Comparison of ENCODE assay signal across 14 cellular contexts in genomic region chr3:40717471-40717870, GRCh38.
DNase-seq lines count a peak whose midpoint lies in the region; ATAC-seq, FAIRE-seq and TF ChIP-seq lines count a peak whose summit lies in the region.
"Had no signal": no experiment of that assay in that cellular context is flagged by ENCODE, and none has a peak within 500 bp of the region (broad histone marks: within the 10 kb centered on the region; RNA-seq: fewer than 3 reads in every experiment).

No MANE protein-coding gene starts in this region.

- H3K27me3 Mint-ChIP-seq in activated B cell treated with CpG ODN at 0.5 μM for 24 hours = no peaks in the 10 kb centered on the region
- H3K27me3 Mint-ChIP-seq in stimulated activated naive B cell treated with anti-CD40 and anti-IgM and Interleukin-4, amounts not matched to agents 10 μg/mL and 1 μg/mL and 100 μg/mL, for 72 hours = no peaks in the 10 kb centered on the region
- H3K27me3 Mint-ChIP-seq in activated T-helper 2 cell treated with anti-CD3 and anti-CD28 coated beads, Interferon-gamma antibody, Interleukin-2, Interleukin-4, amounts not matched to agents 10 μg/mL and 5 μg/mL and 100 μg/mL, durations not matched to agents 14 hours and 24 hours and 36 hours (ENCODE audit: low read depth) = peaks cover 10% of the 10 kb centered on the region

- H3K4me2 ChIP-seq in MM.1S (ENCODE audit: low read depth, low read length) = no peak overlapping the region
- H3K4me2 ChIP-seq: GM23338 had no signal

- H3K4me1 ChIP-seq in MM.1S (ENCODE audit: low read length) (peaks cover 57% of the 10 kb centered on the region), kidney (ENCODE audit: control insufficient read depth in 1 of 2, insufficient read depth in 1 of 2, low read depth in 1 of 2, low read length in 2 of 2) (peaks cover 0 to 3% of the 10 kb centered on the region in 2 donors)

- H3K27me3 ChIP-seq in MM.1S (replicated peaks; ENCODE audit: insufficient read depth, low read length) = no peaks in the 10 kb centered on the region

- POLR2A ChIA-PET in activated B cell treated with CpG ODN at 0.5 μM for 24 hours (lab: Charles Lee) = interaction anchor here (3.3 kb wide), 1 partner anchor 482 kb away, joined by 11 read pairs; the partner anchor contains the start of gene CTNNB1

- intact Hi-C loops in activated B cell treated with CpG ODN at 0.5 μM for 24 hours (cut with micrococcal nuclease) (loop anchor here (5.0 kb wide), 1 partner anchor 485 kb away; no protein-coding TSS in a partner anchor), kidney (cut with DNase I) (no loop called here)
- intact Hi-C loops in activated T-helper 2 cell treated with anti-CD3 and anti-CD28 coated beads, Interferon-gamma antibody, Interleukin-2, Interleukin-4, amounts not matched to agents 10 μg/mL and 5 μg/mL and 100 μg/mL, durations not matched to agents 14 hours and 24 hours and 36 hours (cut with micrococcal nuclease) = no loop called here

- no peaks in the 10 kb centered on the region for H3K36me3 Mint-ChIP-seq in activated B cell treated with CpG ODN at 0.5 μM for 24 hours (ENCODE audit: low read depth)
- H3K36me3 Mint-ChIP-seq in stimulated activated naive B cell treated with anti-CD40 and anti-IgM and Interleukin-4, amounts not matched to agents 10 μg/mL and 1 μg/mL and 100 μg/mL, for 72 hours = peaks cover 0 to 3% of the 10 kb centered on the region in 2 donors
- H3K36me3 Mint-ChIP-seq in activated T-helper 2 cell treated with anti-CD3 and anti-CD28 coated beads, Interferon-gamma antibody, Interleukin-2, Interleukin-4, amounts not matched to agents 10 μg/mL and 5 μg/mL and 100 μg/mL, durations not matched to agents 14 hours and 24 hours and 36 hours (ENCODE audit: low read depth) = no peaks in the 10 kb centered on the region

- no peak overlapping the region for H3K4me3 Mint-ChIP-seq in activated B cell treated with CpG ODN at 0.5 μM for 24 hours
- no peak overlapping the region for H3K4me3 Mint-ChIP-seq in stimulated activated naive B cell treated with anti-CD40 and anti-IgM and Interleukin-4, amounts not matched to agents 10 μg/mL and 1 μg/mL and 100 μg/mL, for 72 hours
- no peak overlapping the region for H3K4me3 Mint-ChIP-seq in activated T-helper 2 cell treated with anti-CD3 and anti-CD28 coated beads, Interferon-gamma antibody, Interleukin-2, Interleukin-4, amounts not matched to agents 10 μg/mL and 5 μg/mL and 100 μg/mL, durations not matched to agents 14 hours and 24 hours and 36 hours (ENCODE audit: low read depth)
- H3K4me3 Mint-ChIP-seq: CD4-positive, alpha-beta T cell; GM23338 had no signal

- no peak for ATAC-seq in activated B cell treated with CpG ODN at 0.5 μM for 24 hours (ENCODE audit: low read depth)
- no peak for ATAC-seq in stimulated activated naive B cell treated with anti-CD40 and anti-IgM and Interleukin-4, amounts not matched to agents 10 μg/mL and 1 μg/mL and 100 μg/mL, for 72 hours (replicated peaks)
- ATAC-seq: GM23338 had no signal

- TF ChIP-seq CTCF in MM.1S (IDR thresholded peaks at IDR 0.05; ENCODE audit: low read length) (no peak), activated B cell treated with CpG ODN at 0.5 μM for 24 hours (IDR thresholded peaks at IDR 0.05) (no peak), kidney (IDR thresholded peaks at IDR 0.05; ENCODE audit: borderline replicate concordance, extremely low read depth, insufficient read depth) (no peak)

- no peak for DNase-seq in MM.1S
- DNase-seq in activated B cell treated with CpG ODN at 0.5 μM for 24 hours = no peak
- DNase-seq in myocyte (ENCODE audit: low read depth) = peak; percentile 74
- no peak for DNase-seq in stimulated activated naive B cell treated with anti-CD40 and anti-IgM and Interleukin-4, amounts not matched to agents 10 μg/mL and 1 μg/mL and 100 μg/mL, for 72 hours
- DNase-seq in NCI-H345 treated with DMSO at 0.1 percent for 48 hours (lab: John Stamatoyannopoulos, UW; ENCODE audit: unreplicated experiment) = no peak
- no peak for DNase-seq in kidney
- no peak for DNase-seq in activated T-helper 2 cell treated with anti-CD3 and anti-CD28 coated beads, Interferon-gamma antibody, Interleukin-2, Interleukin-4, amounts not matched to agents 10 μg/mL and 5 μg/mL and 100 μg/mL, durations not matched to agents 14 hours and 24 hours and 36 hours (ENCODE audit: low spot score)
- DNase-seq: ACHN; CD4-positive, alpha-beta T cell; DMS79 treated with DMSO at 0.1 percent for 48 hours; EL; H7 had no signal

- H3K27ac ChIP-seq in MM.1S (ENCODE audit: low read length) (peak overlapping the region; percentile 88; the same call in 1 of the 2 replicates), kidney (ENCODE audit: low read depth in 2 of 2, low read length in 2 of 2) (no peak overlapping the region)
- H3K27ac ChIP-seq: HL-60 had no signal

- no peak overlapping the region for H3K4me3 ChIP-seq in MM.1S (ENCODE audit: low read length)
- H3K4me3 ChIP-seq in kidney (ENCODE audit: low read length in 2 of 2) = no peak overlapping the region
- H3K4me3 ChIP-seq: GM23338 had no signal

- no peaks in the 10 kb centered on the region for H3K9me2 ChIP-seq in MM.1S (replicated peaks; ENCODE audit: insufficient read depth, low read length)

- H3K79me2 ChIP-seq in MM.1S (ENCODE audit: low read length) = no peaks in the 10 kb centered on the region

- H3K4me1 Mint-ChIP-seq in activated B cell treated with CpG ODN at 0.5 μM for 24 hours = peaks cover 57% of the 10 kb centered on the region
- peaks cover 42 to 57% of the 10 kb centered on the region in 2 donors for H3K4me1 Mint-ChIP-seq in stimulated activated naive B cell treated with anti-CD40 and anti-IgM and Interleukin-4, amounts not matched to agents 10 μg/mL and 1 μg/mL and 100 μg/mL, for 72 hours
- no peaks in the 10 kb centered on the region for H3K4me1 Mint-ChIP-seq in activated T-helper 2 cell treated with anti-CD3 and anti-CD28 coated beads, Interferon-gamma antibody, Interleukin-2, Interleukin-4, amounts not matched to agents 10 μg/mL and 5 μg/mL and 100 μg/mL, durations not matched to agents 14 hours and 24 hours and 36 hours (ENCODE audit: low read depth)
- H3K4me1 Mint-ChIP-seq: GM23338 had no signal

- peak overlapping the region; percentile 80 for H3K27ac Mint-ChIP-seq in activated B cell treated with CpG ODN at 0.5 μM for 24 hours
- H3K27ac Mint-ChIP-seq in stimulated activated naive B cell treated with anti-CD40 and anti-IgM and Interleukin-4, amounts not matched to agents 10 μg/mL and 1 μg/mL and 100 μg/mL, for 72 hours = peak overlapping the region; percentile 45
- no peak overlapping the region for H3K27ac Mint-ChIP-seq in activated T-helper 2 cell treated with anti-CD3 and anti-CD28 coated beads, Interferon-gamma antibody, Interleukin-2, Interleukin-4, amounts not matched to agents 10 μg/mL and 5 μg/mL and 100 μg/mL, durations not matched to agents 14 hours and 24 hours and 36 hours
- H3K27ac Mint-ChIP-seq: CD4-positive, alpha-beta T cell; GM23338 had no signal

- no peaks in the 10 kb centered on the region for H3K9me3 Mint-ChIP-seq in activated B cell treated with CpG ODN at 0.5 μM for 24 hours
- no peaks in the 10 kb centered on the region for H3K9me3 Mint-ChIP-seq in stimulated activated naive B cell treated with anti-CD40 and anti-IgM and Interleukin-4, amounts not matched to agents 10 μg/mL and 1 μg/mL and 100 μg/mL, for 72 hours
- no peaks in the 10 kb centered on the region for H3K9me3 Mint-ChIP-seq in activated T-helper 2 cell treated with anti-CD3 and anti-CD28 coated beads, Interferon-gamma antibody, Interleukin-2, Interleukin-4, amounts not matched to agents 10 μg/mL and 5 μg/mL and 100 μg/mL, durations not matched to agents 14 hours and 24 hours and 36 hours
- H3K9me3 Mint-ChIP-seq: CD4-positive, alpha-beta T cell; GM23338 had no signal

- H3F3A ChIP-seq in MM.1S (ENCODE audit: insufficient read depth, low read length) = peaks cover 12% of the 10 kb centered on the region; the same call in 1 of the 2 replicates

- H4K20me1 ChIP-seq in MM.1S (ENCODE audit: insufficient read depth, low read length) = no peaks in the 10 kb centered on the region

- H3K9ac ChIP-seq in MM.1S (ENCODE audit: low read length) (no peak overlapping the region), kidney (ENCODE audit: low read length in 2 of 2) (no peak overlapping the region)

- CTCF ChIA-PET in activated B cell treated with CpG ODN at 0.5 μM for 24 hours (lab: Charles Lee) = interaction anchor here (1.6 kb wide), 1 partner anchor 133 kb away, joined by 3 read pairs; no protein-coding TSS in a partner anchor

- no peak for FAIRE-seq in kidney (lab: Jason Lieb, UNC)

- no peaks in the 10 kb centered on the region for H3K9me3 ChIP-seq in MM.1S (replicated peaks; ENCODE audit: insufficient read depth, low read length)
- no peaks in the 10 kb centered on the region for H3K9me3 ChIP-seq in kidney (ENCODE audit: control insufficient read depth in 1 of 2, low read length in 2 of 2)

- H3K36me3 ChIP-seq in MM.1S (replicated peaks; ENCODE audit: insufficient read depth, low read length) (no peaks in the 10 kb centered on the region), kidney (ENCODE audit: control insufficient read depth in 1 of 2, insufficient read depth in 2 of 2, low read length in 2 of 2) (no peaks in the 10 kb centered on the region)

- H2AFZ ChIP-seq in MM.1S (ENCODE audit: low read length) = no peak overlapping the region
